Comparison of ENCODE assay signal across 25 cellular contexts in the genomic region with DNA sequence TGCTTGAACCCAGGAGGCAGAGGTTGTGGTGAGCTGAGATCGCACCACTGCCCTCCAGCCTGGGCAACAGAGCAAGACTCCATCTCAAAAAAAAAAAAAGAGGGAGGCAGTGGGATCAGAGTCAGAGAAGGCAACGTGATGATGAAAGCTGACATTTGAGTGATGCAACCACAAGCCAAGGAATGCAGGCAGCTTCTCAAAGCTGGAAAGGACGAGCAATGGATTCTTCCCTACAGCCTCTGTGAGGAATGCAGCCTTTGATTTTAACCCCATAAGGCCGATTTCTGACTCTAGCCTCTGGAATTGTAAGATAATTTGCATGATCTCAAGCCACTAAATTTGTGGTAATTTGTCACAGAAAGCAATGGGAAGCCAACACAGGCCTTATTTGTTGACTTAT. TPM values are rescaled to one million over a fixed set of nuclear protein-coding genes. Genes with fewer than 3 reads are reported as not detected.
DNase-seq lines count a peak whose midpoint lies in the region; ATAC-seq and TF ChIP-seq lines count a peak whose summit lies in the region.
"Had no signal": no experiment of that assay in that cellular context is flagged by ENCODE, and none has a peak within 500 bp of the region (broad histone marks: within the 10 kb centered on the region; RNA-seq: fewer than 3 reads in every experiment).

No MANE protein-coding gene starts in this region.

- peaks cover 38% of the 10 kb centered on the region for H3K4me1 Mint-ChIP-seq in activated T-cell treated with anti-CD3 and anti-CD28 coated beads, Interleukin-2, amount 50 U/mL, for 72 hours (ENCODE audit: low read depth)

- H3K36me3 ChIP-seq in trophoblast cell (ENCODE audit: control insufficient read depth in 1 of 2, insufficient read depth in 2 of 2, low read length in 2 of 2) (peaks cover 53 to 79% of the 10 kb centered on the region in 2 experiments), Peyer's patch (no peaks in the 10 kb centered on the region)
- H3K36me3 ChIP-seq: HAP-1 had no signal

- ATAC-seq in activated T-cell treated with anti-CD3 and anti-CD28 coated beads, Interleukin-2, amount 50 U/mL, for 72 hours (replicated peaks in 1 of 2): no peak
- ATAC-seq: esophagus mucosa, psoas muscle had no signal

- no peaks in the 10 kb centered on the region for H3K79me2 ChIP-seq in trophoblast cell (ENCODE audit: control insufficient read depth, insufficient read depth, low read length, poor library complexity)

- CTCF ChIA-PET in RWPE1 (lab: Yijun Ruan, JAX): interaction anchor here (0.6 to 1.0 kb wide), 3 partner anchors 15 to 218 kb away, joined by 3 to 4 read pairs (median 3); no protein-coding TSS in a partner anchor

- H4K91ac ChIP-seq in trophoblast cell (ENCODE audit: low read depth, low read length): no peak overlapping the region

- no peak overlapping the region for H3K9ac ChIP-seq in trophoblast cell (ENCODE audit: low read length)

- peak overlapping the region; percentile 89; the same call in 1 of the 2 replicates for H3K27ac ChIP-seq in RWPE1
- H3K27ac ChIP-seq in trophoblast cell (ENCODE audit: low read depth, low read length): no peak overlapping the region
- no peak overlapping the region for H3K27ac ChIP-seq in Peyer's patch
- H3K27ac ChIP-seq: HL-60 had no signal

- peak; percentile 45 for DNase-seq in EL
- DNase-seq in RWPE1 (ENCODE audit: low spot score): no peak
- peak; percentile 34 for DNase-seq in fibroblast of gingiva (ENCODE audit: low read depth)
- DNase-seq in trophoblast cell: peak; percentile 41 to 74
- no peak for DNase-seq in iPS-NIHi7 (ENCODE audit: extremely low spot score)
- no peak for DNase-seq in activated T-cell treated with anti-CD3 and anti-CD28 coated beads, Interleukin-2, amount 50 U/mL, for 72 hours
- DNase-seq in Peyer's patch: no peak
- DNase-seq: activated CD4-positive, alpha-beta memory T cell treated with anti-CD3 and anti-CD28 coated beads, Interleukin-2, amount 10 ng/mL, durations not matched to agents 7 days and 5 days; activated effector memory CD4-positive, alpha-beta T cell treated with Interleukin-2 at 50 U/mL for 16 hours; activated naive CD8-positive, alpha-beta T cell treated with anti-CD3 and anti-CD28 coated beads, Interleukin-2, amount 10 ng/mL, durations not matched to agents 7 days and 5 days; CD4-positive, CD25-positive, alpha-beta regulatory T cell; effector memory CD4-positive, alpha-beta T cell; NCI-H1105 treated with DMSO at 0.1 percent for 48 hours; NCI-H2081; NCI-H226; NCI-H748 treated with DMSO at 0.1 percent for 48 hours; psoas muscle; Right ventricle myocardium superior; stimulated activated CD4-positive, alpha-beta T cell treated with anti-CD3 and anti-CD28 coated beads, Interleukin-2, amount 100 ng/mL, for 24 hours; T-helper 9 cell had no signal

- H3K79me1 ChIP-seq in trophoblast cell (ENCODE audit: low read length): peaks cover 4% of the 10 kb centered on the region

- H3K36me3 Mint-ChIP-seq in activated T-cell treated with anti-CD3 and anti-CD28 coated beads, Interleukin-2, amount 50 U/mL, for 72 hours (ENCODE audit: insufficient read depth in 2 of 2): peaks cover 3% of the 10 kb centered on the region in 2 donors
- H3K36me3 Mint-ChIP-seq: activated naive CD8-positive, alpha-beta T cell treated with anti-CD3 and anti-CD28 coated beads, Interleukin-2, amount 10 ng/mL, durations not matched to agents 7 days and 5 days; brain had no signal

- H3K14ac ChIP-seq in trophoblast cell (ENCODE audit: low read length): no peak overlapping the region

- H3K4me3 Mint-ChIP-seq in activated T-cell treated with anti-CD3 and anti-CD28 coated beads, Interleukin-2, amount 50 U/mL, for 72 hours: no peak overlapping the region
- H3K4me3 Mint-ChIP-seq: activated CD4-positive, alpha-beta memory T cell treated with anti-CD3 and anti-CD28 coated beads, Interleukin-2, amount 10 ng/mL, durations not matched to agents 7 days and 5 days; activated naive CD8-positive, alpha-beta T cell treated with anti-CD3 and anti-CD28 coated beads, Interleukin-2, amount 10 ng/mL, durations not matched to agents 7 days and 5 days; brain had no signal

- H3K9me3 Mint-ChIP-seq in activated T-cell treated with anti-CD3 and anti-CD28 coated beads, Interleukin-2, amount 50 U/mL, for 72 hours: no peaks in the 10 kb centered on the region
- H3K9me3 Mint-ChIP-seq: activated CD4-positive, alpha-beta memory T cell treated with anti-CD3 and anti-CD28 coated beads, Interleukin-2, amount 10 ng/mL, durations not matched to agents 7 days and 5 days; activated naive CD8-positive, alpha-beta T cell treated with anti-CD3 and anti-CD28 coated beads, Interleukin-2, amount 10 ng/mL, durations not matched to agents 7 days and 5 days had no signal

- no peak overlapping the region for H3K4ac ChIP-seq in trophoblast cell (ENCODE audit: low read depth, low read length)

- no peak overlapping the region for H2AK5ac ChIP-seq in trophoblast cell (ENCODE audit: low read length)

- H4K12ac ChIP-seq in trophoblast cell (ENCODE audit: low read depth, low read length): no peak overlapping the region

- no peak overlapping the region for H3K4me3 ChIP-seq in trophoblast cell (ENCODE audit: low read depth, low read length)
- no peak overlapping the region for H3K4me3 ChIP-seq in Peyer's patch
- H3K4me3 ChIP-seq: HAP-1, psoas muscle, skin epidermis had no signal

- no peak for TF ChIP-seq CTCF in RWPE1 (conservative IDR thresholded peaks at IDR 0.05; ENCODE audit: low read depth)
- TF ChIP-seq CTCF in Peyer's patch (IDR thresholded peaks at IDR 0.05): no peak

- POLR2A ChIA-PET in RWPE1 (lab: Yijun Ruan, JAX; ENCODE audit: low non-redundant PET): no interaction called here

- WGBS in trophoblast cell (ENCODE audit: extremely low coverage, insufficient coverage, insufficient read length): no CpG with 5 or more reads among the region's 4 CpGs

- peaks cover 5% of the 10 kb centered on the region for H3K27me3 Mint-ChIP-seq in activated T-cell treated with anti-CD3 and anti-CD28 coated beads, Interleukin-2, amount 50 U/mL, for 72 hours (ENCODE audit: low read depth)
- H3K27me3 Mint-ChIP-seq: activated CD4-positive, alpha-beta memory T cell treated with anti-CD3 and anti-CD28 coated beads, Interleukin-2, amount 10 ng/mL, durations not matched to agents 7 days and 5 days; activated naive CD8-positive, alpha-beta T cell treated with anti-CD3 and anti-CD28 coated beads, Interleukin-2, amount 10 ng/mL, durations not matched to agents 7 days and 5 days; CD4-positive, CD25-positive, alpha-beta regulatory T cell had no signal

- no peak overlapping the region for H2BK5ac ChIP-seq in trophoblast cell (ENCODE audit: low read depth, low read length, poor library complexity)

- no peak overlapping the region for H3K27ac Mint-ChIP-seq in activated T-cell treated with anti-CD3 and anti-CD28 coated beads, Interleukin-2, amount 50 U/mL, for 72 hours
- H3K27ac Mint-ChIP-seq: activated CD4-positive, alpha-beta memory T cell treated with anti-CD3 and anti-CD28 coated beads, Interleukin-2, amount 10 ng/mL, durations not matched to agents 7 days and 5 days; activated naive CD8-positive, alpha-beta T cell treated with anti-CD3 and anti-CD28 coated beads, Interleukin-2, amount 10 ng/mL, durations not matched to agents 7 days and 5 days had no signal

- H2AFZ ChIP-seq in trophoblast cell (ENCODE audit: insufficient read depth, low read length, poor library complexity): no peak overlapping the region

- H2BK12ac ChIP-seq in trophoblast cell (ENCODE audit: low read length): no peak overlapping the region

- H3K9me3 ChIP-seq in trophoblast cell (ENCODE audit: insufficient read depth, low read depth, low read length): no peaks in the 10 kb centered on the region
- H3K9me3 ChIP-seq in Peyer's patch: no peaks in the 10 kb centered on the region
- H3K9me3 ChIP-seq: HAP-1 had no signal

- no peak overlapping the region for H3K18ac ChIP-seq in trophoblast cell (ENCODE audit: low read length)

- no peak overlapping the region for H2BK120ac ChIP-seq in trophoblast cell (ENCODE audit: insufficient read depth, low read length, poor library complexity)

- H3K23ac ChIP-seq in trophoblast cell (ENCODE audit: low read length): no peak overlapping the region

- no peak for TF ChIP-seq POLR2A in Peyer's patch (IDR thresholded peaks at IDR 0.05)

- H4K8ac ChIP-seq in trophoblast cell (ENCODE audit: low read depth, low read length): no peak overlapping the region

- H3K27me3 ChIP-seq in trophoblast cell (ENCODE audit: insufficient read depth, low read length): no peaks in the 10 kb centered on the region
- H3K27me3 ChIP-seq in Peyer's patch: no peaks in the 10 kb centered on the region

- H3K4me1 ChIP-seq in trophoblast cell (ENCODE audit: control insufficient read depth in 1 of 2, insufficient read depth in 2 of 2, low read length in 2 of 2): peaks cover 16 to 41% of the 10 kb centered on the region in 2 experiments
- H3K4me1 ChIP-seq in Peyer's patch: peaks cover 0 to 27% (median 2%) of the 10 kb centered on the region in 4 donors
- H3K4me1 ChIP-seq: HAP-1 had no signal

- H3K4me2 ChIP-seq in trophoblast cell (ENCODE audit: low read length): no peak overlapping the region

RNA-seq across cellular contexts. Expression of gene TGFBI, which starts 9.8 kb away (rescaled TPM):
- polyA plus RNA-seq in trophoblast cell (2013): 3,939 and 3,953 TPM in 2 replicates
- total RNA-seq in activated T-cell treated with anti-CD3 and anti-CD28 coated beads, Interleukin-2, amount 50 U/mL, for 72 hours: not detected
- 10 to 100 TPM; 17.5 to 56.9 (median 26.3) TPM for total RNA-seq in Peyer's patch
- total RNA-seq: activated CD4-positive, alpha-beta memory T cell treated with anti-CD3 and anti-CD28 coated beads, Interleukin-2, amount 10 ng/mL, durations not matched to agents 7 days and 5 days had no signal

Comparison
In these comparisons a context has a peak if more than half of its experiments do, and no peak if none do; other contexts are left out.
1. DNase-seq: peak in EL (single experiment), fibroblast of gingiva (single experiment) and trophoblast cell (2 of 2); none in RWPE1 (single experiment), iPS-NIHi7 (single experiment), activated T-cell treated with anti-CD3 and anti-CD28 coated beads, Interleukin-2, amount 50 U/mL, for 72 hours (0 of 2) and Peyer's patch (0 of 3).
2. RNA of gene TGFBI, which starts 9.8 kb away (total RNA-seq): 17.5 to 56.9 TPM in Peyer's patch; not detected in activated T-cell treated with anti-CD3 and anti-CD28 coated beads, Interleukin-2, amount 50 U/mL, for 72 hours; every median in the first group is over 10 times any median in the second.